ENCODE assay signal across 10 cellular contexts in the genomic region with DNA sequence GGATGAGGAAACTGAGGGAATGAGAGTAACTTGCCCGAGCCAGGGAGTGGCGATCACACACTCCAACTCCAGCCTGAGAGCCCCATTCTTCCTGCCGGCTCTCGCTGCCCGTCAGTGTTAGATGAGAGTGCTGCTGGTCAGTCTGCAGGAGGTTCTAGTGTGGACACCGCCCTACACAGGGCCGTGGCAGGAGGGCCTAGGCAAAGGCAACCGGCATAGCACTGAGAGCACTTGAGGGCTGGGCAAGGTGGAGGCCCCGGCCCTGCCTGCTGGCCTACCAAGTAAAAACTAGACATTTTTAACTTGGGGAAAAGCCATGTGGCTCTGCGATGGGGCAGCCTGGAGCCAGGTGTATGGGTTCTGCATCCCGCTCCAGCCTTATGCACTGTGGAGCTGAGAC.
A peak's percentile ranks its signal among the peaks of the same experiment; 100 is the strongest.
DNase-seq lines count a peak whose midpoint lies in the region; ATAC-seq, FAIRE-seq and TF ChIP-seq lines count a peak whose summit lies in the region.
"Had no signal": no experiment of that assay in that cellular context is flagged by ENCODE, and none has a peak within 500 bp of the region (broad histone marks: within the 10 kb centered on the region; RNA-seq: fewer than 3 reads in every experiment).

No MANE protein-coding gene starts in this region.

- TF ChIP-seq POLR2A in GM12892 (IDR thresholded peaks at IDR 0.05; ENCODE audit: low read depth, low read length) = no peak
- TF ChIP-seq POLR2A in sigmoid colon (IDR thresholded peaks at IDR 0.05) = no peak

- 92 to 94% methylated on average over 11 of the region's 11 CpGs for WGBS in sigmoid colon, 2 donors

- TF ChIP-seq EP300 in sigmoid colon (IDR thresholded peaks at IDR 0.05) = no peak

- ATAC-seq in activated T-cell treated with anti-CD3 and anti-CD28 coated beads, Interleukin-2, amount 50 U/mL, for 72 hours (replicated peaks in 1 of 2) = no peak

- no peak for FAIRE-seq in GM12892 (lab: Jason Lieb, UNC)

- no peak for TF ChIP-seq CTCF in dorsolateral prefrontal cortex (IDR thresholded peaks at IDR 0.05 in 54 of 56, conservative IDR thresholded peaks at IDR 0.05 in 2 of 56; ENCODE audit: low read depth in 1 of 56, partially characterized antibody in 56 of 56)
- no peak for TF ChIP-seq CTCF in sigmoid colon (IDR thresholded peaks at IDR 0.05)

- intact Hi-C loops in dorsolateral prefrontal cortex (cut with DNase I) (loop anchor here (1.0 to 10.0 kb wide), 6 partner anchors 45 to 401 kb away; no protein-coding TSS in a partner anchor), sigmoid colon (cut with DNase I) (loop anchor here (1.0 to 10.0 kb wide), 3 partner anchors 65 to 401 kb away; no protein-coding TSS in a partner anchor)

- H3K9me3 Mint-ChIP-seq in activated T-cell treated with anti-CD3 and anti-CD28 coated beads, Interleukin-2, amount 50 U/mL, for 24 hours = no peaks in the 10 kb centered on the region
- no peaks in the 10 kb centered on the region for H3K9me3 Mint-ChIP-seq in activated T-cell treated with anti-CD3 and anti-CD28 coated beads, Interleukin-2, amount 50 U/mL, for 72 hours

- no peaks in the 10 kb centered on the region for H3K9me3 ChIP-seq in sigmoid colon
- H3K9me3 ChIP-seq: uterus had no signal

- H3K27ac ChIP-seq in dorsolateral prefrontal cortex (no peak overlapping the region), sigmoid colon (peak overlapping the region; percentile 69 to 87 (median 78))

- no peak overlapping the region for H3K4me3 ChIP-seq in dorsolateral prefrontal cortex
- H3K4me3 ChIP-seq in sigmoid colon = no peak overlapping the region
- H3K4me3 ChIP-seq: uterus had no signal

- H3K27me3 Mint-ChIP-seq in activated T-cell treated with anti-CD3 and anti-CD28 coated beads, Interleukin-2, amount 50 U/mL, for 24 hours = no peaks in the 10 kb centered on the region
- no peaks in the 10 kb centered on the region for H3K27me3 Mint-ChIP-seq in activated T-cell treated with anti-CD3 and anti-CD28 coated beads, Interleukin-2, amount 50 U/mL, for 72 hours (ENCODE audit: low read depth)

- H3K36me3 ChIP-seq in sigmoid colon = peaks cover 19 to 74% (median 54%) of the 10 kb centered on the region in 4 donors
- H3K36me3 ChIP-seq: uterus had no signal

- peak overlapping the region; percentile 51 for H3K27ac Mint-ChIP-seq in activated T-cell treated with anti-CD3 and anti-CD28 coated beads, Interleukin-2, amount 50 U/mL, for 24 hours
- H3K27ac Mint-ChIP-seq in activated T-cell treated with anti-CD3 and anti-CD28 coated beads, Interleukin-2, amount 50 U/mL, for 72 hours = no peak overlapping the region

- DNase-seq in activated T-cell treated with anti-CD3 and anti-CD28 coated beads, Interleukin-2, amount 50 U/mL, for 24 hours = no peak
- DNase-seq in activated T-cell treated with anti-CD3 and anti-CD28 coated beads, Interleukin-2, amount 50 U/mL, for 72 hours = no peak
- DNase-seq in GM12892 (ENCODE audit: insufficient read length) (peak; percentile 12), dorsolateral prefrontal cortex (peak in 6 of 10 donors; percentile 19 to 39 (median 32)), sigmoid colon (peak; percentile 64), HuH-7.5 (ENCODE audit: low spot score) (no peak), T-helper 9 cell (no peak), GF-D8 (lab: John Stamatoyannopoulos, UW) (no peak)
- DNase-seq: NCI-H1092 had no signal

- H3K36me3 Mint-ChIP-seq in activated T-cell treated with anti-CD3 and anti-CD28 coated beads, Interleukin-2, amount 50 U/mL, for 24 hours (ENCODE audit: low read depth) = peaks cover 85% of the 10 kb centered on the region
- peaks cover under 1 to 17% of the 10 kb centered on the region in 2 donors for H3K36me3 Mint-ChIP-seq in activated T-cell treated with anti-CD3 and anti-CD28 coated beads, Interleukin-2, amount 50 U/mL, for 72 hours (ENCODE audit: insufficient read depth in 2 of 2)

- peaks cover 0 to 17% (median 15%) of the 10 kb centered on the region in 4 donors for H3K4me1 ChIP-seq in sigmoid colon

- H3K27me3 ChIP-seq in dorsolateral prefrontal cortex (no peaks in the 10 kb centered on the region), sigmoid colon (no peaks in the 10 kb centered on the region)
- H3K27me3 ChIP-seq: uterus had no signal

- H3K4me3 Mint-ChIP-seq in activated T-cell treated with anti-CD3 and anti-CD28 coated beads, Interleukin-2, amount 50 U/mL, for 24 hours = no peak overlapping the region
- H3K4me3 Mint-ChIP-seq in activated T-cell treated with anti-CD3 and anti-CD28 coated beads, Interleukin-2, amount 50 U/mL, for 72 hours = no peak overlapping the region

- H3K4me1 Mint-ChIP-seq in activated T-cell treated with anti-CD3 and anti-CD28 coated beads, Interleukin-2, amount 50 U/mL, for 24 hours (ENCODE audit: low read depth) = peaks cover 16% of the 10 kb centered on the region
- peaks cover 26% of the 10 kb centered on the region for H3K4me1 Mint-ChIP-seq in activated T-cell treated with anti-CD3 and anti-CD28 coated beads, Interleukin-2, amount 50 U/mL, for 72 hours (ENCODE audit: low read depth)

Comparison
In these comparisons a context has a peak if more than half of its experiments do, and no peak if none do; other contexts are left out.
1. DNase-seq: peak in GM12892 (single experiment), dorsolateral prefrontal cortex (6 of 10) and sigmoid colon (single experiment); none in activated T-cell treated with anti-CD3 and anti-CD28 coated beads, Interleukin-2, amount 50 U/mL, for 24 hours (single experiment), activated T-cell treated with anti-CD3 and anti-CD28 coated beads, Interleukin-2, amount 50 U/mL, for 72 hours (0 of 2), HuH-7.5 (single experiment), T-helper 9 cell (single experiment) and GF-D8 (single experiment).
2. H3K27ac ChIP-seq: peak in sigmoid colon (4 of 4); none in dorsolateral prefrontal cortex (0 of 59).